In the genomic region with DNA sequence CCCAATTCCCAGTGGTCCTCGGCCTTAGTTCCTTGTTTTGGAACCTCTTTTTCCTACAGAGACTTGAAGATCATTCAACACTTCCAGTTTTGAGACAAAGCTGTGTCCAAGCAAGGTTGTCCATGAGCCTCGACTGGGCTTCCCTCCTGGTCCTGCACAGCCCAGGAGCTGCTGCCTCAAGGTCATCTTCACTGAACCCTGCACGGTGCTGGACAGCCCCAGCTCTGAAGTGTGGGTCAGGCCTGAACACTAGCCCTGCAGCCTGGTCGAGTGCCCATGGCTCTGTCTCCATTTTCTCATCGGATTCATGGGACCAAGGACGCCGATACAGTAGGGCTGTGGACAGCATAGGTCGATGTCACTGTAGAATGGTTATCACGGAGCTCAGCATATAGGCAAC, we compare ENCODE assay signal across 29 cellular contexts.
DNase-seq lines count a peak whose midpoint lies in the region; ATAC-seq, FAIRE-seq and TF ChIP-seq lines count a peak whose summit lies in the region.
"Had no signal": no experiment of that assay in that cellular context is flagged by ENCODE, and none has a peak within 500 bp of the region (broad histone marks: within the 10 kb centered on the region; RNA-seq: fewer than 3 reads in every experiment).

No MANE protein-coding gene starts in this region.

- FAIRE-seq in HepG2 (lab: Jason Lieb, UNC), result no peak
- FAIRE-seq: A204.1, GM12878, GM12892, GM18507 had no signal

- H3F3A ChIP-seq in neural progenitor cell (ENCODE audit: low read depth), result no peaks in the 10 kb centered on the region

- H4K20me1 ChIP-seq in HepG2 (ENCODE audit: insufficient read depth, low read length) (no peaks in the 10 kb centered on the region), IMR-90 (ENCODE audit: insufficient read depth, low read length) (no peaks in the 10 kb centered on the region), neural progenitor cell (ENCODE audit: low read depth) (no peaks in the 10 kb centered on the region)
- H4K20me1 ChIP-seq: BLaER1 had no signal

- in situ Hi-C loops in HepG2 (cut with HindIII; ENCODE audit: extremely low pct_ligation_motif_present, low pct_unique_long_range_greater_than_20kb) (no loop called here), IMR-90 (cut with MboI; ENCODE audit: low sequenced_read_pairs) (no loop called here)

- peaks cover 5% of the 10 kb centered on the region for H3K27me3 Mint-ChIP-seq in neural progenitor cell (ENCODE audit: insufficient read depth, low read depth)

- H3K79me2 ChIP-seq in HepG2 (ENCODE audit: insufficient read depth, low read length), result no peaks in the 10 kb centered on the region
- no peaks in the 10 kb centered on the region for H3K79me2 ChIP-seq in neural progenitor cell (ENCODE audit: low read depth)

- no peak overlapping the region for H2BK12ac ChIP-seq in mesenchymal stem cell (ENCODE audit: low read length in 2 of 2)

- H3K27ac ChIP-seq in HepG2 (ENCODE audit: extremely low read length, insufficient read depth, low read length) (no peak overlapping the region), right lobe of liver (no peak overlapping the region), IMR-90 (ENCODE audit: insufficient read depth, low read length) (no peak overlapping the region), mesenchymal stem cell (ENCODE audit: low read length, poor library complexity, severe bottlenecking) (no peak overlapping the region), neural progenitor cell (no peak overlapping the region), ascending aorta (no peak overlapping the region)
- H3K27ac ChIP-seq: BLaER1 had no signal

- H4K5ac ChIP-seq in IMR-90 (ENCODE audit: low read depth, low read length), result no peak overlapping the region

- no peaks in the 10 kb centered on the region for H3K9me3 Mint-ChIP-seq in neural progenitor cell

- H4K91ac ChIP-seq in IMR-90 (ENCODE audit: insufficient read depth, low read depth, low read length) (no peak overlapping the region), mesenchymal stem cell (ENCODE audit: low read length) (peak overlapping the region; percentile 23)

- DNase-seq in HepG2 (ENCODE audit: low spot score), result no peak
- no peak for DNase-seq in right lobe of liver
- no peak for DNase-seq in IMR-90
- no peak for DNase-seq in mesenchymal stem cell
- no peak for DNase-seq in sciatic nerve (ENCODE audit: low spot score)
- DNase-seq in neural progenitor cell (ENCODE audit: low spot score), result no peak
- no peak for DNase-seq in ascending aorta (ENCODE audit: low spot score in 2 of 2)
- no peak for DNase-seq in stimulated activated CD4-positive, alpha-beta T cell treated with anti-CD3 and anti-CD28 coated beads, Interleukin-2, amount 100 ng/mL, for 24 hours
- DNase-seq: 8988T; ACHN; BE2C; C1 segment of cervical spinal cord; CD4-positive, alpha-beta memory T cell; CD4-positive, CD25-positive, alpha-beta regulatory T cell; CD8-positive, alpha-beta memory T cell; COR-L47; DMS 273 treated with DMSO at 0.1 percent for 48 hours; DMS153; DMS53; DMS79; DND-41; EL; GDM1 had no signal

- H3K4me3 ChIP-seq in HepG2 (replicated peaks in 1 of 3; ENCODE audit: insufficient read depth in 1 of 3, low read depth in 2 of 3, low read length in 3 of 3), result no peak overlapping the region
- H3K4me3 ChIP-seq in right lobe of liver, result no peak overlapping the region
- H3K4me3 ChIP-seq in IMR-90 (ENCODE audit: insufficient read depth, low read depth, low read length), result no peak overlapping the region
- no peak overlapping the region for H3K4me3 ChIP-seq in mesenchymal stem cell (ENCODE audit: insufficient read depth in 1 of 2, low read depth in 1 of 2, low read length in 2 of 2)
- H3K4me3 ChIP-seq in neural progenitor cell, result no peak overlapping the region
- H3K4me3 ChIP-seq in ascending aorta, result no peak overlapping the region
- H3K4me3 ChIP-seq: BLaER1, GM12878 had no signal

- no peak overlapping the region for H3K23ac ChIP-seq in IMR-90 (ENCODE audit: low read depth, low read length)
- H3K23ac ChIP-seq in mesenchymal stem cell (ENCODE audit: low read length in 2 of 2), result no peak overlapping the region

- no peak overlapping the region for H2BK20ac ChIP-seq in IMR-90 (ENCODE audit: low read depth, low read length)

- H2AFZ ChIP-seq in HepG2 (ENCODE audit: low read length) (no peak overlapping the region), IMR-90 (replicated peaks; ENCODE audit: low read length, poor library complexity) (no peak overlapping the region), mesenchymal stem cell (ENCODE audit: low read depth, low read length) (no peak overlapping the region), neural progenitor cell (replicated peaks) (no peak overlapping the region)

- ATAC-seq in HepG2 (peak; percentile 60; the same call in 2 of the 3 replicates), right lobe of liver (no peak), IMR-90 (ENCODE audit: low read depth) (no peak), sciatic nerve (peak; percentile 30)
- ATAC-seq: GM12878 had no signal

- intact Hi-C loops in HepG2 (cut with micrococcal nuclease; ENCODE audit: unreplicated experiment) (no loop called here), right lobe of liver (cut with DNase I) (no loop called here), IMR-90 (cut with micrococcal nuclease) (no loop called here), sciatic nerve (cut with DNase I) (no loop called here), ascending aorta (cut with DNase I) (no loop called here)

- H3K36me3 Mint-ChIP-seq in neural progenitor cell, result no peaks in the 10 kb centered on the region
- H3K36me3 Mint-ChIP-seq: CD14-positive monocyte; CD4-positive, alpha-beta memory T cell; CD4-positive, CD25-positive, alpha-beta regulatory T cell; CD8-positive, alpha-beta memory T cell had no signal

- H2AK9ac ChIP-seq in IMR-90 (replicated peaks; ENCODE audit: low read depth, low read length, poor library complexity), result no peak overlapping the region

- no peak for TF ChIP-seq POLR2A in HepG2 (IDR thresholded peaks at IDR 0.05; ENCODE audit: insufficient read depth in 1 of 2, low read depth in 2 of 2, low read length in 2 of 2)
- no peak for TF ChIP-seq POLR2A in right lobe of liver (IDR thresholded peaks at IDR 0.05)
- no peak for TF ChIP-seq POLR2A in IMR-90 (IDR thresholded peaks at IDR 0.05; ENCODE audit: low read depth, low read length)

- H3K9ac ChIP-seq in HepG2 (ENCODE audit: insufficient read depth, low read depth, low read length) (no peak overlapping the region), IMR-90 (ENCODE audit: low read depth, low read length) (no peak overlapping the region), mesenchymal stem cell (ENCODE audit: low read length) (no peak overlapping the region), neural progenitor cell (no peak overlapping the region)
- H3K9ac ChIP-seq: BLaER1 had no signal

- H3K4me2 ChIP-seq in HepG2 (ENCODE audit: low read depth, low read length) (no peak overlapping the region), IMR-90 (ENCODE audit: low read depth, low read length) (no peak overlapping the region), mesenchymal stem cell (ENCODE audit: low read length, poor library complexity, severe bottlenecking) (no peak overlapping the region), neural progenitor cell (no peak overlapping the region)
- H3K4me2 ChIP-seq: BLaER1 had no signal

- H2BK15ac ChIP-seq in IMR-90 (ENCODE audit: low read depth, low read length) (no peak overlapping the region), mesenchymal stem cell (ENCODE audit: low read depth, poor library complexity, severe bottlenecking) (no peak overlapping the region)

- dilution Hi-C loops in IMR-90 (cut with HindIII; ENCODE audit: low sequenced_read_pairs, unreplicated experiment), result no loop called here

- TF ChIP-seq CTCF in HepG2 (CRISPR knock-in tag; IDR thresholded peaks at IDR 0.05) (no peak), right lobe of liver (IDR thresholded peaks at IDR 0.05) (no peak), IMR-90 (conservative IDR thresholded peaks at IDR 0.05; ENCODE audit: low read depth, low read length) (no peak), neural progenitor cell (IDR thresholded peaks at IDR 0.05) (no peak), ascending aorta (IDR thresholded peaks at IDR 0.05) (no peak)

- H3K18ac ChIP-seq in IMR-90 (ENCODE audit: low read depth, low read length) (no peak overlapping the region), mesenchymal stem cell (ENCODE audit: low read depth in 1 of 2, low read length in 2 of 2) (no peak overlapping the region)

- TF ChIP-seq EP300 in HepG2 (IDR thresholded peaks at IDR 0.05; ENCODE audit: low read depth in 2 of 2, low read length in 2 of 2) (no peak), HepG2 (CRISPR knock-in tag; IDR thresholded peaks at IDR 0.05; ENCODE audit: borderline replicate concordance) (no peak)

- H3K4me1 ChIP-seq in HepG2 (ENCODE audit: insufficient read depth, low read length) (no peaks in the 10 kb centered on the region), right lobe of liver (no peaks in the 10 kb centered on the region), IMR-90 (ENCODE audit: control insufficient read depth, insufficient read depth, low read length) (peaks cover 18% of the 10 kb centered on the region), mesenchymal stem cell (ENCODE audit: control insufficient read depth, insufficient read depth, low read depth, low read length) (peaks cover 13% of the 10 kb centered on the region), neural progenitor cell (no peaks in the 10 kb centered on the region), ascending aorta (peaks cover 0 to 10% of the 10 kb centered on the region in 2 donors)
- H3K4me1 ChIP-seq: BE2C had no signal

- TF ChIP-seq RAD21 in HepG2 (CRISPR knock-in tag; IDR thresholded peaks at IDR 0.05) (no peak), IMR-90 (IDR thresholded peaks at IDR 0.05; ENCODE audit: low read length) (no peak)

- H2BK5ac ChIP-seq in IMR-90 (ENCODE audit: low read depth, low read length, poor library complexity, severe bottlenecking) (no peak overlapping the region), mesenchymal stem cell (ENCODE audit: low read depth, low read length, poor library complexity, severe bottlenecking) (no peak overlapping the region)

- H3K27ac Mint-ChIP-seq in neural progenitor cell, result no peak overlapping the region
- H3K27ac Mint-ChIP-seq: CD4-positive, alpha-beta memory T cell; CD4-positive, CD25-positive, alpha-beta regulatory T cell; CD8-positive, alpha-beta memory T cell had no signal

- H3K56ac ChIP-seq in IMR-90 (ENCODE audit: extremely low read depth, insufficient read depth, low read length), result no peak overlapping the region

- H3K27me3 ChIP-seq in HepG2 (ENCODE audit: control insufficient read depth in 1 of 2, insufficient read depth in 2 of 2, low read length in 2 of 2), result peaks cover 4 to 38% of the 10 kb centered on the region in 2 experiments; a peak in 3 of 5 replicates
- H3K27me3 ChIP-seq in right lobe of liver, result no peaks in the 10 kb centered on the region
- no peaks in the 10 kb centered on the region for H3K27me3 ChIP-seq in IMR-90 (ENCODE audit: control insufficient read depth, insufficient read depth, low read length)
- H3K27me3 ChIP-seq in mesenchymal stem cell (ENCODE audit: control insufficient read depth in 1 of 2, insufficient read depth in 1 of 2, low read length in 2 of 2), result no peaks in the 10 kb centered on the region
- no peaks in the 10 kb centered on the region for H3K27me3 ChIP-seq in neural progenitor cell
- no peaks in the 10 kb centered on the region for H3K27me3 ChIP-seq in ascending aorta
- H3K27me3 ChIP-seq: BE2C, BLaER1 had no signal

- no peak overlapping the region for H2BK120ac ChIP-seq in IMR-90 (ENCODE audit: low read depth, low read length)
- H2BK120ac ChIP-seq in mesenchymal stem cell (ENCODE audit: low read depth, low read length), result no peak overlapping the region

- H4K8ac ChIP-seq in IMR-90 (ENCODE audit: low read depth in 2 of 2, low read length in 2 of 2), result no peak overlapping the region
- no peak overlapping the region for H4K8ac ChIP-seq in mesenchymal stem cell (ENCODE audit: low read length)

- POLR2A ChIA-PET in HepG2 (lab: Yijun Ruan, JAX), result no interaction called here
- POLR2A ChIA-PET in IMR-90 (lab: Charles Lee; ENCODE audit: unreplicated experiment), result no interaction called here

- H3K9me3 ChIP-seq in HepG2 (ENCODE audit: low read length), result no peaks in the 10 kb centered on the region
- H3K9me3 ChIP-seq in right lobe of liver, result no peaks in the 10 kb centered on the region
- H3K9me3 ChIP-seq in IMR-90 (ENCODE audit: control insufficient read depth, insufficient read depth, low read length), result no peaks in the 10 kb centered on the region
- no peaks in the 10 kb centered on the region for H3K9me3 ChIP-seq in mesenchymal stem cell (ENCODE audit: control insufficient read depth, low read length)
- no peaks in the 10 kb centered on the region for H3K9me3 ChIP-seq in neural progenitor cell (ENCODE audit: low read depth)
- no peaks in the 10 kb centered on the region for H3K9me3 ChIP-seq in ascending aorta
- H3K9me3 ChIP-seq: BE2C had no signal

- no peaks in the 10 kb centered on the region for H3K36me3 ChIP-seq in HepG2 (replicated peaks in 1 of 2; ENCODE audit: control insufficient read depth in 1 of 2, insufficient read depth in 2 of 2, low read length in 2 of 2)
- H3K36me3 ChIP-seq in right lobe of liver, result no peaks in the 10 kb centered on the region
- no peaks in the 10 kb centered on the region for H3K36me3 ChIP-seq in IMR-90 (ENCODE audit: control insufficient read depth, insufficient read depth, low read length)
- H3K36me3 ChIP-seq in mesenchymal stem cell (ENCODE audit: control insufficient read depth in 1 of 2, insufficient read depth in 2 of 2, low read depth in 1 of 2, low read length in 2 of 2), result no peaks in the 10 kb centered on the region
- no peaks in the 10 kb centered on the region for H3K36me3 ChIP-seq in neural progenitor cell
- H3K36me3 ChIP-seq in ascending aorta, result no peaks in the 10 kb centered on the region
- H3K36me3 ChIP-seq: BE2C, BLaER1 had no signal

- H2AK5ac ChIP-seq in IMR-90 (ENCODE audit: low read depth, low read length) (peak overlapping the region; percentile 20; the same call in 1 of the 2 replicates), mesenchymal stem cell (ENCODE audit: low read length, severe bottlenecking) (no peak overlapping the region)

- no peaks in the 10 kb centered on the region for H3K4me1 Mint-ChIP-seq in neural progenitor cell
- H3K4me1 Mint-ChIP-seq: CD14-positive monocyte; CD4-positive, alpha-beta memory T cell; CD4-positive, CD25-positive, alpha-beta regulatory T cell; CD8-positive, alpha-beta memory T cell had no signal

- WGBS in HepG2 (ENCODE audit: low lambda C conversion rate), result 18% methylated on average over 7 of the region's 9 CpGs
- 51% methylated on average over 3 of the region's 9 CpGs for whole genome bisulfite sequencing in right lobe of liver (ENCODE audit: insufficient coverage, low coverage, low lambda C conversion rate, missing lambda C conversion rate)
- WGBS in IMR-90 (ENCODE audit: extremely low coverage in 2 of 2, insufficient read length in 1 of 2), 2 experiments, result 91% methylated on average over 8 of the region's 9 CpGs; no CpG with 5 or more reads in 1 of the 2 experiments
- WGBS in mesenchymal stem cell, result 94% methylated on average over 9 of the region's 9 CpGs

- BruUV-seq in HepG2 (replicated peaks; lab: Mats Ljungman, UMichigan) (no TSS peak), IMR-90 (replicated peaks; lab: Mats Ljungman, UMichigan) (no TSS peak)

- H3K9me1 ChIP-seq in IMR-90 (ENCODE audit: insufficient read depth, low read length), result peaks cover 6% of the 10 kb centered on the region

- H3K79me1 ChIP-seq in IMR-90 (ENCODE audit: low read depth in 1 of 2, low read length in 2 of 2), result 0 out of 4 replicates have a peak, but pooled peaks cover 0 to 2% of the 10 kb centered on the region in 2 experiments
- no peaks in the 10 kb centered on the region for H3K79me1 ChIP-seq in mesenchymal stem cell (replicated peaks; ENCODE audit: low read length, poor library complexity, severe bottlenecking)

- H3K14ac ChIP-seq in IMR-90 (replicated peaks; ENCODE audit: low read depth, low read length), result no peak overlapping the region
- H3K14ac ChIP-seq in mesenchymal stem cell (ENCODE audit: low read length in 2 of 2), result peak overlapping the region in 1 of 2 experiments; percentile 6

- CTCF ChIA-PET in HepG2 (lab: Yijun Ruan, JAX; ENCODE audit: low intra/inter-chr PET ratio, low total read pairs) (no interaction called here), IMR-90 (lab: Yijun Ruan, JAX) (no interaction called here)

- H3K4ac ChIP-seq in IMR-90 (ENCODE audit: low read depth, low read length) (0 out of 2 replicates have a peak overlapping the region, but pooled peaks have one; percentile 19), mesenchymal stem cell (ENCODE audit: low read depth in 1 of 2, low read length in 2 of 2) (no peak overlapping the region)

- H3K4me3 Mint-ChIP-seq in neural progenitor cell, result no peak overlapping the region
- H3K4me3 Mint-ChIP-seq: CD14-positive monocyte; CD4-positive, alpha-beta memory T cell; CD4-positive, CD25-positive, alpha-beta regulatory T cell; CD8-positive, alpha-beta memory T cell had no signal

Comparison
In these comparisons a context has a peak if more than half of its experiments do, and no peak if none do; other contexts are left out.
1. ATAC-seq: peak in HepG2 (single experiment) and sciatic nerve (single experiment); none in right lobe of liver (0 of 4) and IMR-90 (single experiment).